Comparison of ENCODE assay signal across 11 cellular contexts in genomic region chr5:111071413-111071812, GRCh38. TPM values are rescaled to one million over a fixed set of nuclear protein-coding genes. Genes with fewer than 3 reads are reported as not detected.
DNase-seq lines count a peak whose midpoint lies in the region; ATAC-seq and TF ChIP-seq lines count a peak whose summit lies in the region.
"Had no signal": no experiment of that assay in that cellular context is flagged by ENCODE, and none has a peak within 500 bp of the region (broad histone marks: within the 10 kb centered on the region; RNA-seq: fewer than 3 reads in every experiment).

Gene TSLP, plus strand, starts transcription at chr5:111071713. Its CDS starts 178 bp downstream, at chr5:111071891.

- WGBS in IMR-90 (ENCODE audit: extremely low coverage in 2 of 2, insufficient read length in 1 of 2), 2 experiments, result no CpG with 5 or more reads among the region's 4 CpGs
- 79 to 82% methylated on average over 4 of the region's 4 CpGs for WGBS in ectodermal cell, 2 experiments

- H3K4me3 ChIP-seq in BLaER1 treated with 17β-estradiol and CSF1 and Interleukin-3, amounts not matched to agents 10 nM and 100 nM, result peak within 1 kb of the TSS in 8 of 10 experiments; percentile 55 to 65 (median 58); a peak in 11 of 20 replicates
- no peak within 1 kb of the TSS for H3K4me3 ChIP-seq in IMR-90 (ENCODE audit: insufficient read depth, low read depth, low read length)
- H3K4me3 ChIP-seq in ectodermal cell (ENCODE audit: insufficient read depth, low read depth, low read length), result peak within 1 kb of the TSS; percentile 13

- no peak for TF ChIP-seq POLR2A in IMR-90 (IDR thresholded peaks at IDR 0.05; ENCODE audit: low read depth, low read length)

- in situ Hi-C loops in IMR-90 (cut with MboI; ENCODE audit: low sequenced_read_pairs), result no loop called here

- 0 out of 2 replicates have a peak within 1 kb of the TSS, but pooled peaks have one; percentile 47 for H3K18ac ChIP-seq in IMR-90 (ENCODE audit: low read depth, low read length)

- H2AFZ ChIP-seq in IMR-90 (replicated peaks; ENCODE audit: low read length, poor library complexity), result peak within 1 kb of the TSS; percentile 84

- H2BK5ac ChIP-seq in IMR-90 (ENCODE audit: low read depth, low read length, poor library complexity, severe bottlenecking), result no peak within 1 kb of the TSS

- dilution Hi-C loops in IMR-90 (cut with HindIII; ENCODE audit: low sequenced_read_pairs, unreplicated experiment), result no loop called here

- intact Hi-C loops in IMR-90 (cut with micrococcal nuclease), result loop anchor here (5.0 kb wide), 2 partner anchors 154 to 169 kb away; no protein-coding TSS in a partner anchor

- TF ChIP-seq RAD21 in IMR-90 (IDR thresholded peaks at IDR 0.05; ENCODE audit: low read length), result no peak

- H2BK15ac ChIP-seq in IMR-90 (ENCODE audit: low read depth, low read length), result peak within 1 kb of the TSS; percentile 26; the same call in 2 of the 3 replicates

- H3K27me3 Mint-ChIP-seq in nephron progenitor cell (ENCODE audit: low read depth, poor library complexity), result peaks cover 98% of the 10 kb centered on the region

- no peak within 1 kb of the TSS for H3K27ac ChIP-seq in BLaER1 treated with 17β-estradiol and CSF1 and Interleukin-3, amounts not matched to agents 10 nM and 100 nM
- H3K27ac ChIP-seq in IMR-90 (ENCODE audit: insufficient read depth, low read length), result no peak within 1 kb of the TSS
- H3K27ac ChIP-seq in ectodermal cell (ENCODE audit: insufficient read depth, low read depth, low read length, poor library complexity, severe bottlenecking), result no peak within 1 kb of the TSS
- H3K27ac ChIP-seq: VCaP had no signal

- H3K56ac ChIP-seq in IMR-90 (ENCODE audit: extremely low read depth, insufficient read depth, low read length), result no peak within 1 kb of the TSS

- H3K4ac ChIP-seq in IMR-90 (ENCODE audit: low read depth, low read length), result 0 out of 2 replicates have a peak within 1 kb of the TSS, but pooled peaks have one; percentile 76

- peak within 1 kb of the TSS; percentile 4 for H2AK9ac ChIP-seq in IMR-90 (replicated peaks; ENCODE audit: low read depth, low read length, poor library complexity)

- H3K9me3 ChIP-seq in BLaER1 treated with 17β-estradiol and CSF1 and Interleukin-3, amounts not matched to agents 10 nM and 100 nM (replicated peaks in 1 of 11), result no peaks in the 10 kb centered on the region
- H3K9me3 ChIP-seq in IMR-90 (ENCODE audit: control insufficient read depth, insufficient read depth, low read length) (no peaks in the 10 kb centered on the region), ectodermal cell (ENCODE audit: control insufficient read depth, low read length) (no peaks in the 10 kb centered on the region)
- H3K9me3 ChIP-seq: left lung had no signal

- peak within 1 kb of the TSS; percentile 61; the same call in 1 of the 2 replicates for H3K23ac ChIP-seq in IMR-90 (ENCODE audit: low read depth, low read length)

- no peak for DNase-seq in IMR-90
- no peak for DNase-seq in nephron progenitor cell
- DNase-seq in NCI-H2196 treated with DMSO at 0.1 percent for 48 hours (lab: John Stamatoyannopoulos, UW; ENCODE audit: unreplicated experiment), result no peak
- DNase-seq in islet precursor cell, result no peak
- no peak for DNase-seq in D341Med (ENCODE audit: low spot score)
- DNase-seq: NCI-H510A had no signal

- H4K5ac ChIP-seq in IMR-90 (ENCODE audit: low read depth, low read length), result no peak within 1 kb of the TSS

- no peak for TF ChIP-seq CTCF in IMR-90 (conservative IDR thresholded peaks at IDR 0.05; ENCODE audit: low read depth, low read length)
- TF ChIP-seq CTCF in nephron progenitor cell (IDR thresholded peaks at IDR 0.05), result no peak

- H3K4me1 Mint-ChIP-seq in nephron progenitor cell, result peaks cover 26% of the 10 kb centered on the region

- H3K36me3 ChIP-seq in BLaER1 treated with 17β-estradiol and CSF1 and Interleukin-3, amounts not matched to agents 10 nM and 100 nM, result no peaks in the 10 kb centered on the region
- H3K36me3 ChIP-seq in IMR-90 (ENCODE audit: control insufficient read depth, insufficient read depth, low read length) (no peaks in the 10 kb centered on the region), ectodermal cell (ENCODE audit: control insufficient read depth, insufficient read depth, low read length) (no peaks in the 10 kb centered on the region)
- H3K36me3 ChIP-seq: left lung had no signal

- POLR2A ChIA-PET in IMR-90 (lab: Charles Lee; ENCODE audit: unreplicated experiment), result interaction anchor here (0.6 kb wide), 1 partner anchor 554 kb away, joined by 3 read pairs; no protein-coding TSS in a partner anchor

- peak within 1 kb of the TSS in 4 of 11 experiments; percentile 12 to 65 (median 54); a peak in 5 of 22 replicates for H3K9ac ChIP-seq in BLaER1 treated with 17β-estradiol and CSF1 and Interleukin-3, amounts not matched to agents 10 nM and 100 nM
- H3K9ac ChIP-seq in IMR-90 (ENCODE audit: low read depth, low read length), result no peak within 1 kb of the TSS

- H3K27me3 ChIP-seq in BLaER1 treated with 17β-estradiol and CSF1 and Interleukin-3, amounts not matched to agents 10 nM and 100 nM, result peaks cover 0 to 13% (median 6%) of the 10 kb centered on the region in 11 experiments; a peak in 4 of 22 replicates
- H3K27me3 ChIP-seq in IMR-90 (ENCODE audit: control insufficient read depth, insufficient read depth, low read length) (no peaks in the 10 kb centered on the region), ectodermal cell (ENCODE audit: control insufficient read depth, insufficient read depth, low read length, poor library complexity, severe bottlenecking) (peaks cover 85% of the 10 kb centered on the region)

- no peak within 1 kb of the TSS for H3K27ac Mint-ChIP-seq in nephron progenitor cell

- peaks cover 5% of the 10 kb centered on the region; the same call in 1 of the 2 replicates for H3K9me1 ChIP-seq in IMR-90 (ENCODE audit: insufficient read depth, low read length)

- H2AK5ac ChIP-seq in IMR-90 (ENCODE audit: low read depth, low read length), result peak within 1 kb of the TSS; percentile 25; the same call in 1 of the 2 replicates

- H3K4me1 ChIP-seq in BLaER1 treated with 17β-estradiol and CSF1 and Interleukin-3, amounts not matched to agents 10 nM and 100 nM, result peaks cover 13 to 29% (median 22%) of the 10 kb centered on the region in 10 experiments; a peak in 19 of 20 replicates
- H3K4me1 ChIP-seq in IMR-90 (ENCODE audit: control insufficient read depth, insufficient read depth, low read length) (peaks cover 12% of the 10 kb centered on the region), ectodermal cell (ENCODE audit: control insufficient read depth, insufficient read depth, low read length) (no peaks in the 10 kb centered on the region)

- peak within 1 kb of the TSS; percentile 46 for H2BK20ac ChIP-seq in IMR-90 (ENCODE audit: low read depth, low read length)

- H4K91ac ChIP-seq in IMR-90 (ENCODE audit: insufficient read depth, low read depth, low read length), result 0 out of 2 replicates have a peak within 1 kb of the TSS, but pooled peaks have one; percentile 19

- BruUV-seq in IMR-90 (replicated peaks; lab: Mats Ljungman, UMichigan), result no TSS peak

- peak within 1 kb of the TSS in 1 of 2 experiments; percentile 6; a peak in 1 of 4 replicates for H4K8ac ChIP-seq in IMR-90 (ENCODE audit: low read depth in 2 of 2, low read length in 2 of 2)

- H3K79me1 ChIP-seq in IMR-90 (ENCODE audit: low read depth in 1 of 2, low read length in 2 of 2), result peaks cover 4% of the 10 kb centered on the region in 2 experiments; a peak in 1 of 4 replicates

- H2BK120ac ChIP-seq in IMR-90 (ENCODE audit: low read depth, low read length), result peak within 1 kb of the TSS; percentile 81

- H3K9me3 Mint-ChIP-seq in nephron progenitor cell, result no peaks in the 10 kb centered on the region

- H3K36me3 Mint-ChIP-seq in nephron progenitor cell (ENCODE audit: low read depth), result no peaks in the 10 kb centered on the region

- peak within 1 kb of the TSS; percentile 88 for H3K4me3 Mint-ChIP-seq in nephron progenitor cell

- H3K4me2 ChIP-seq in BLaER1 treated with 17β-estradiol and CSF1 and Interleukin-3, amounts not matched to agents 10 nM and 100 nM, result peak within 1 kb of the TSS; percentile 69 to 93 (median 89); a peak in 20 of 22 replicates
- no peak within 1 kb of the TSS for H3K4me2 ChIP-seq in IMR-90 (ENCODE audit: low read depth, low read length)

- H3K14ac ChIP-seq in IMR-90 (replicated peaks; ENCODE audit: low read depth, low read length), result 0 out of 2 replicates have a peak within 1 kb of the TSS, but pooled peaks have one; percentile 29

- CTCF ChIA-PET in IMR-90 (lab: Yijun Ruan, JAX), result no interaction called here

- no peaks in the 10 kb centered on the region for H4K20me1 ChIP-seq in BLaER1 treated with 17β-estradiol and CSF1 and Interleukin-3, amounts not matched to agents 10 nM and 100 nM
- no peaks in the 10 kb centered on the region for H4K20me1 ChIP-seq in IMR-90 (ENCODE audit: insufficient read depth, low read length)

- ATAC-seq in IMR-90 (ENCODE audit: low read depth) (no peak), GM18519 (IDR thresholded peaks at IDR 0.05; ENCODE audit: low FRiP score, unreplicated experiment) (no peak)

TF ChIP-seq in IMR-90, 13 proteins besides CTCF, POLR2A, EP300 and RAD21 (continues in another document):
- TF ChIP-seq ELK1 (IDR thresholded peaks at IDR 0.05; ENCODE audit: borderline replicate concordance, low read depth, low read length) (no peak), MAFK (IDR thresholded peaks at IDR 0.05; ENCODE audit: low read depth, low read length) (no peak), RFX5 (IDR thresholded peaks at IDR 0.05; ENCODE audit: low read depth, low read length) (no peak), CHD1 (IDR thresholded peaks at IDR 0.05; ENCODE audit: low read depth, low read length) (no peak), FOS (IDR thresholded peaks at IDR 0.05; ENCODE audit: low read depth, low read length) (no peak), RCOR1 (IDR thresholded peaks at IDR 0.05; ENCODE audit: insufficient replicate concordance, low read length) (no peak), CEBPB (IDR thresholded peaks at IDR 0.05; ENCODE audit: low read depth, low read length) (no peak), MXI1 (IDR thresholded peaks at IDR 0.05; ENCODE audit: borderline replicate concordance, low read depth, low read length) (no peak)

RNA-seq across cellular contexts. Expression of gene TSLP, which starts in this region (rescaled TPM):
- total RNA-seq in IMR-90 (2012; rRNA removed), result 0.28 and 0.54 TPM in 2 replicates
- polyA plus RNA-seq in IMR-90 (2012; rRNA removed), result 0.93 and 1.6 TPM in 2 replicates
- polyA plus RNA-seq in IMR-90 (2012; cell fraction: cytosol; rRNA removed), result 0.24 and 0.36 TPM in 2 replicates
- polyA plus RNA-seq in IMR-90 (2012; cell fraction: nucleus; rRNA removed; ENCODE audit: low replicate concordance), result 0.09 and 1.1 TPM in 2 replicates
- polyA plus RNA-seq in ectodermal cell (2013, experiment 1 of 4), result not detected
- 0.20 TPM for polyA plus RNA-seq in ectodermal cell (2013, experiment 2 of 4)
- 0.32 TPM for polyA plus RNA-seq in ectodermal cell (2013, experiment 3 of 4)
- 0.12 TPM for polyA plus RNA-seq in ectodermal cell (2013, experiment 4 of 4)
